Comparison of ENCODE assay signal across 21 cellular contexts in the genomic region with DNA sequence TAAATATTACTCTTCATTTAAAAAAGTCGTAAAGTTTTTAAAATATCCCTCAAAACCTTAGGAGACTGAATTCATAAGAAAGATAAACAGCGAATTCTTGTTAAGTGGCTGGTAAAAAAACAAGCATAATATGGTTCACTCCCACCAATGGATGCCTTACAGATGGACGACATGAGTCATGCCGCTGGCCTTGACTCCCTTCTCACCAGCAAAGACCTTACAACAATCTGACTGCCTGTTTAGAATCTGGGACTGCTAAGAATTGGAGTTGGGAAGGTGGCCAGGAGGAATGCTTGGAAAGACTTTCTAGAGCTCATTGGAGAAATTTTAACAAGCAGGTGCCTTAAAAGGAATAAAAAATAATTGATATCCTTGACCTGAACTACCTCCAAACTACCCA.
DNase-seq lines count a peak whose midpoint lies in the region; ATAC-seq and TF ChIP-seq lines count a peak whose summit lies in the region.
"Had no signal": no experiment of that assay in that cellular context is flagged by ENCODE, and none has a peak within 500 bp of the region (broad histone marks: within the 10 kb centered on the region; RNA-seq: fewer than 3 reads in every experiment).

No MANE protein-coding gene starts in this region.

- H3K9ac ChIP-seq in endodermal cell (ENCODE audit: extremely low read depth, low read length, poor library complexity, severe bottlenecking) (no peak overlapping the region), trophoblast cell (ENCODE audit: low read length) (no peak overlapping the region)

- H3K9me3 ChIP-seq in endodermal cell (ENCODE audit: control insufficient read depth, low read length) (no peaks in the 10 kb centered on the region), ovary (no peaks in the 10 kb centered on the region), trophoblast cell (ENCODE audit: insufficient read depth, low read depth, low read length) (no peaks in the 10 kb centered on the region)
- H3K9me3 ChIP-seq: Caco-2 had no signal

- intact Hi-C loops in ovary (cut with DNase I) = no loop called here

- H3K4ac ChIP-seq in trophoblast cell (ENCODE audit: low read depth, low read length) = no peak overlapping the region

- no peak overlapping the region for H4K12ac ChIP-seq in trophoblast cell (ENCODE audit: low read depth, low read length)

- no peak overlapping the region for H3K4me3 Mint-ChIP-seq in endodermal cell
- H3K4me3 Mint-ChIP-seq: CD14-positive monocyte had no signal

- H2AFZ ChIP-seq in trophoblast cell (ENCODE audit: insufficient read depth, low read length, poor library complexity) = no peak overlapping the region

- no peak overlapping the region for H3K4me3 ChIP-seq in AG09309 (ENCODE audit: control insufficient read depth, low read depth, low read length)
- H3K4me3 ChIP-seq in endodermal cell (ENCODE audit: low read length) = no peak overlapping the region
- H3K4me3 ChIP-seq in ovary = no peak overlapping the region
- H3K4me3 ChIP-seq in trophoblast cell (ENCODE audit: low read depth, low read length) = no peak overlapping the region
- H3K4me3 ChIP-seq: SK-N-MC had no signal

- no peak overlapping the region for H2AK5ac ChIP-seq in trophoblast cell (ENCODE audit: low read length)

- ATAC-seq in GM18519 (IDR thresholded peaks at IDR 0.05; ENCODE audit: low FRiP score, unreplicated experiment) = no peak
- ATAC-seq in stimulated activated naive CD8-positive, alpha-beta T cell treated with anti-CD3 and anti-CD28 coated beads, Interleukin-15, Interleukin-2, amounts not matched to agents 100 U/mL and 50 U/mL, for 24 hours = no peak
- ATAC-seq: Panc1, Right ventricle myocardium inferior had no signal

- TF ChIP-seq EP300 in ovary (IDR thresholded peaks at IDR 0.05) = no peak

- H3K18ac ChIP-seq in trophoblast cell (ENCODE audit: low read length) = no peak overlapping the region

- no peak overlapping the region for H3K14ac ChIP-seq in trophoblast cell (ENCODE audit: low read length)

- H3K27ac ChIP-seq in endodermal cell (ENCODE audit: low read depth, low read length) = no peak overlapping the region
- H3K27ac ChIP-seq in ovary = peak overlapping the region; percentile 13 to 83
- H3K27ac ChIP-seq in trophoblast cell (ENCODE audit: low read depth, low read length) = no peak overlapping the region
- H3K27ac ChIP-seq: HL-60, SK-N-MC had no signal

- no peaks in the 10 kb centered on the region for H3K79me1 ChIP-seq in trophoblast cell (ENCODE audit: low read length)

- no peaks in the 10 kb centered on the region for H3K36me3 Mint-ChIP-seq in endodermal cell (ENCODE audit: low read depth)
- H3K36me3 Mint-ChIP-seq: CD14-positive monocyte had no signal

- no peak overlapping the region for H3K27ac Mint-ChIP-seq in endodermal cell

- no peak for TF ChIP-seq POLR2A in ovary (IDR thresholded peaks at IDR 0.05)

- no peak overlapping the region for H3K4me2 ChIP-seq in trophoblast cell (ENCODE audit: low read length)

- H3K4me1 ChIP-seq in endodermal cell (ENCODE audit: control insufficient read depth, insufficient read depth, low read length) (no peaks in the 10 kb centered on the region), ovary (ENCODE audit: insufficient read depth) (peaks cover 12% of the 10 kb centered on the region), trophoblast cell (ENCODE audit: control insufficient read depth in 1 of 2, insufficient read depth in 2 of 2, low read length in 2 of 2) (no peaks in the 10 kb centered on the region)
- H3K4me1 ChIP-seq: Caco-2 had no signal

- H3K4me1 Mint-ChIP-seq in endodermal cell = no peaks in the 10 kb centered on the region
- H3K4me1 Mint-ChIP-seq: CD14-positive monocyte had no signal

- DNase-seq in AG09309 (ENCODE audit: low read depth) = peak; percentile 11
- peak; percentile 42 for DNase-seq in M059J (ENCODE audit: low read depth)
- peak; percentile 18 for DNase-seq in endodermal cell
- DNase-seq in ovary = peak; percentile 71 to 84 (median 80)
- no peak for DNase-seq in SW 1271 (lab: John Stamatoyannopoulos, UW)
- DNase-seq in trophoblast cell = no peak
- no peak for DNase-seq in stimulated activated naive CD8-positive, alpha-beta T cell treated with anti-CD3 and anti-CD28 coated beads, Interleukin-15, Interleukin-2, amounts not matched to agents 100 U/mL and 50 U/mL, for 24 hours
- DNase-seq: Caco-2, DMS53, GDM1, GOT3, KBM-7, NCI-H1105, NCI-H1694 treated with DMSO at 0.1 percent for 48 hours, NCI-H748 treated with DMSO at 0.1 percent for 48 hours had no signal

- no peak overlapping the region for H2BK12ac ChIP-seq in trophoblast cell (ENCODE audit: low read length)

- H3K36me3 ChIP-seq in endodermal cell (ENCODE audit: control insufficient read depth, insufficient read depth, low read length) (no peaks in the 10 kb centered on the region), ovary (no peaks in the 10 kb centered on the region), trophoblast cell (ENCODE audit: control insufficient read depth in 1 of 2, insufficient read depth in 2 of 2, low read length in 2 of 2) (no peaks in the 10 kb centered on the region)

- TF ChIP-seq CTCF in AG09309 (IDR thresholded peaks at IDR 0.05; ENCODE audit: control insufficient read depth, insufficient read depth, low read depth, low read length, missing control alignments) (no peak), endodermal cell (conservative IDR thresholded peaks at IDR 0.05) (no peak), ovary (IDR thresholded peaks at IDR 0.05) (no peak)

- H3K27me3 ChIP-seq in endodermal cell (ENCODE audit: control insufficient read depth, insufficient read depth, low read length, poor library complexity, severe bottlenecking) (no peaks in the 10 kb centered on the region), ovary (no peaks in the 10 kb centered on the region), trophoblast cell (ENCODE audit: insufficient read depth, low read length) (no peaks in the 10 kb centered on the region)

- H2BK120ac ChIP-seq in trophoblast cell (ENCODE audit: insufficient read depth, low read length, poor library complexity) = no peak overlapping the region

- no peak overlapping the region for H3K23ac ChIP-seq in trophoblast cell (ENCODE audit: low read length)

- no peaks in the 10 kb centered on the region for H3K27me3 Mint-ChIP-seq in endodermal cell (ENCODE audit: insufficient read depth)

- H3K9me3 Mint-ChIP-seq in endodermal cell = peaks cover 2% of the 10 kb centered on the region

- WGBS in endodermal cell (ENCODE audit: insufficient coverage in 1 of 2, insufficient read length in 1 of 2), 2 experiments = 90 to 97% methylated on average over 2 to 4 of the region's 4 CpGs
- WGBS in ovary, 3 donors = 5 to 9% (median 8%) methylated on average over 4 of the region's 4 CpGs
- no CpG with 5 or more reads among the region's 4 CpGs for WGBS in trophoblast cell (ENCODE audit: extremely low coverage, insufficient coverage, insufficient read length)

- H4K91ac ChIP-seq in trophoblast cell (ENCODE audit: low read depth, low read length) = no peak overlapping the region

- H2BK5ac ChIP-seq in trophoblast cell (ENCODE audit: low read depth, low read length, poor library complexity) = no peak overlapping the region

- H3K79me2 ChIP-seq in trophoblast cell (ENCODE audit: control insufficient read depth, insufficient read depth, low read length, poor library complexity) = no peaks in the 10 kb centered on the region

- H4K8ac ChIP-seq in trophoblast cell (ENCODE audit: low read depth, low read length) = no peak overlapping the region

Comparison
In these comparisons a context has a peak if more than half of its experiments do, and no peak if none do; other contexts are left out.
1. DNase-seq: peak in AG09309 (single experiment), M059J (single experiment), endodermal cell (single experiment) and ovary (5 of 5); none in SW 1271 (0 of 2), trophoblast cell (0 of 2) and stimulated activated naive CD8-positive, alpha-beta T cell treated with anti-CD3 and anti-CD28 coated beads, Interleukin-15, Interleukin-2, amounts not matched to agents 100 U/mL and 50 U/mL, for 24 hours (single experiment).
2. H3K27ac ChIP-seq: peak in ovary (2 of 2); none in endodermal cell (single experiment) and trophoblast cell (single experiment).